Comparison of ENCODE assay signal across 11 cellular contexts in genomic region chr3:30685267-30685667, GRCh38.
DNase-seq lines count a peak whose midpoint lies in the region; ATAC-seq and TF ChIP-seq lines count a peak whose summit lies in the region.
"Had no signal": no experiment of that assay in that cellular context is flagged by ENCODE, and none has a peak within 500 bp of the region (broad histone marks: within the 10 kb centered on the region; RNA-seq: fewer than 3 reads in every experiment).

No MANE protein-coding gene starts in this region.

- peak overlapping the region; percentile 18 to 87 (median 44) for H3K27ac Mint-ChIP-seq in CD8-positive, alpha-beta memory T cell
- H3K27ac Mint-ChIP-seq in central memory CD8-positive, alpha-beta T cell (ENCODE audit: low read depth) = peak overlapping the region; percentile 72
- H3K27ac Mint-ChIP-seq: HFFc6 had no signal

- TF ChIP-seq CTCF in testis (IDR thresholded peaks at IDR 0.05) = no peak

- H3K4me1 Mint-ChIP-seq in CD8-positive, alpha-beta memory T cell = peaks cover 83 to 100% (median 98%) of the 10 kb centered on the region in 3 donors
- H3K4me1 Mint-ChIP-seq in central memory CD8-positive, alpha-beta T cell = peaks cover 77% of the 10 kb centered on the region

- H3K27ac ChIP-seq in CD8-positive, alpha-beta memory T cell (ENCODE audit: low read depth, low read length) = no peak overlapping the region
- H3K27ac ChIP-seq in testis = peak overlapping the region in 1 of 2 donors; percentile 23

- H3K9me3 ChIP-seq in CD8-positive, alpha-beta memory T cell (ENCODE audit: low read length) = no peaks in the 10 kb centered on the region
- H3K9me3 ChIP-seq in testis = no peaks in the 10 kb centered on the region
- H3K9me3 ChIP-seq: mucosa of descending colon had no signal

- POLR2A ChIA-PET in CD8-positive, alpha-beta memory T cell (lab: Charles Lee) = interaction anchor here (0.6 to 0.8 kb wide), 2 partner anchors 21 to 78 kb away, joined by 3 read pairs; no protein-coding TSS in a partner anchor

- no peaks in the 10 kb centered on the region for H3K27me3 Mint-ChIP-seq in CD8-positive, alpha-beta memory T cell
- H3K27me3 Mint-ChIP-seq in central memory CD8-positive, alpha-beta T cell = no peaks in the 10 kb centered on the region

- H3K27me3 ChIP-seq in CD8-positive, alpha-beta memory T cell (ENCODE audit: insufficient read depth, low read length, poor library complexity, severe bottlenecking) = no peaks in the 10 kb centered on the region
- no peaks in the 10 kb centered on the region for H3K27me3 ChIP-seq in testis

- DNase-seq in CD8-positive, alpha-beta memory T cell = no peak
- DNase-seq in NOMO-1 (lab: John Stamatoyannopoulos, UW; ENCODE audit: unreplicated experiment in 2 of 2) (peak; percentile 60 to 89), sciatic nerve (ENCODE audit: low spot score) (no peak), testis (no peak)
- DNase-seq in central memory CD8-positive, alpha-beta T cell (ENCODE audit: low spot score in 2 of 2) = no peak
- DNase-seq: DMS53, HFFc6, mucosa of descending colon had no signal

- peaks cover 4 to 97% (median 35%) of the 10 kb centered on the region in 3 donors for H3K36me3 Mint-ChIP-seq in CD8-positive, alpha-beta memory T cell
- H3K36me3 Mint-ChIP-seq in central memory CD8-positive, alpha-beta T cell (ENCODE audit: insufficient read depth) = peaks cover 62% of the 10 kb centered on the region

- peaks cover 0 to 1% (median 0%) of the 10 kb centered on the region in 5 donors for H3K9me3 Mint-ChIP-seq in CD8-positive, alpha-beta memory T cell
- H3K9me3 Mint-ChIP-seq in central memory CD8-positive, alpha-beta T cell = no peaks in the 10 kb centered on the region
- H3K9me3 Mint-ChIP-seq: HFFc6 had no signal

- no peak overlapping the region for H3K4me3 ChIP-seq in CD8-positive, alpha-beta memory T cell (ENCODE audit: low read length)
- H3K4me3 ChIP-seq in testis = no peak overlapping the region
- H3K4me3 ChIP-seq: mucosa of descending colon had no signal

- ATAC-seq in central memory CD8-positive, alpha-beta T cell (replicated peaks; ENCODE audit: extremely low read depth, poor library complexity, severe bottlenecking) = no peak
- ATAC-seq in sciatic nerve = peak; percentile 19
- no peak for ATAC-seq in SK-N-SH treated with all-trans-retinoic acid at 6 μM for 48 hours
- no peak for ATAC-seq in HG03460 (IDR thresholded peaks at IDR 0.05; ENCODE audit: unreplicated experiment)
- no peak for ATAC-seq in GM19455 (IDR thresholded peaks at IDR 0.05; ENCODE audit: unreplicated experiment)
- ATAC-seq: mucosa of descending colon had no signal

- H3K4me3 Mint-ChIP-seq in CD8-positive, alpha-beta memory T cell = peak overlapping the region in 1 of 7 donors; percentile 1
- H3K4me3 Mint-ChIP-seq in central memory CD8-positive, alpha-beta T cell = no peak overlapping the region
- H3K4me3 Mint-ChIP-seq: HFFc6 had no signal

- peaks cover 29% of the 10 kb centered on the region for H3K36me3 ChIP-seq in CD8-positive, alpha-beta memory T cell (ENCODE audit: insufficient read depth, low read length)
- no peaks in the 10 kb centered on the region for H3K36me3 ChIP-seq in testis (ENCODE audit: low read depth, missing control alignments)

- WGBS in testis, 2 donors = 93 to 96% methylated on average over 2 of the region's 2 CpGs

- intact Hi-C loops in sciatic nerve (cut with DNase I) = no loop called here
- intact Hi-C loops in testis (cut with DNase I; ENCODE audit: low total_unique reads) = loop anchor here (10.0 kb wide), 1 partner anchor 160 kb away; no protein-coding TSS in a partner anchor

- peaks cover 93% of the 10 kb centered on the region for H3K4me1 ChIP-seq in CD8-positive, alpha-beta memory T cell (ENCODE audit: insufficient read depth, low read length)
- H3K4me1 ChIP-seq in testis = peaks cover 41% of the 10 kb centered on the region

- TF ChIP-seq POLR2A in testis (IDR thresholded peaks at IDR 0.05) = no peak

- CTCF ChIA-PET in CD8-positive, alpha-beta memory T cell (lab: Charles Lee) = interaction anchor here (0.8 to 1.4 kb wide), 3 partner anchors 8 to 366 kb away, joined by 3 to 8 read pairs (median 4); no protein-coding TSS in a partner anchor

TF ChIP-seq in SK-N-SH treated with all-trans-retinoic acid at 6 μM for 48 hours, 23 proteins besides CTCF, POLR2A, EP300 and RAD21:
- TF ChIP-seq ESRRG (CRISPR knock-in tag; IDR thresholded peaks at IDR 0.05) (no peak), ZNF8 (CRISPR knock-in tag; IDR thresholded peaks at IDR 0.05) (no peak), ZNF70 (CRISPR knock-in tag; IDR thresholded peaks at IDR 0.05) (no peak), ARNTL (CRISPR knock-in tag; IDR thresholded peaks at IDR 0.05; ENCODE audit: borderline replicate concordance, low read depth) (no peak), POU6F1 (CRISPR knock-in tag; IDR thresholded peaks at IDR 0.05; ENCODE audit: borderline replicate concordance, low read depth) (no peak), CSDC2 (CRISPR knock-in tag; IDR thresholded peaks at IDR 0.05) (no peak), OSR1 (CRISPR knock-in tag; IDR thresholded peaks at IDR 0.05) (no peak)

Comparison
In these comparisons a context has a peak if more than half of its experiments do, and no peak if none do; other contexts are left out.
1. DNase-seq: peak in NOMO-1 (2 of 2); none in CD8-positive, alpha-beta memory T cell (0 of 5), central memory CD8-positive, alpha-beta T cell (0 of 2), sciatic nerve (single experiment) and testis (single experiment).